21 cellular contexts compared by ENCODE assay signal in the genomic region with DNA sequence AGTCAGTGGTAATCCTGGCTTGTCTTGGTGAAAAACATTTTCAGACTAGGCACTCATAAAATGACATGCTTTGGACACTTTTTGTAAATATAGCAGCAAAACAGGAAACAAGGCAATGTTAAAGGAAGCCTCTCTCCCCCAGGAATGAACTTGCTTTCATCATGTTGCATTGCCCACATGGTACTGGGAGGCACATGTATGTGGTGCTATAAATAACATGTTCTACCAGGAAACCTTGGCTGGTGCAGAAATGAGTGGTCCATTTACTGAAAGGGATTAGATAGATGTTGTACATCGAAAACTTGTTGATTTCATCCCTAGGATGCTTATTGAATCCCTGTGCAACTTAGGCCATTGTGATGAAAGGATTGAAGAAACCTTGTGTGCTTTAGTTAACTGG.
A peak's percentile ranks its signal among the peaks of the same experiment; 100 is the strongest.
DNase-seq lines count a peak whose midpoint lies in the region; ATAC-seq, FAIRE-seq and TF ChIP-seq lines count a peak whose summit lies in the region.
"Had no signal": no experiment of that assay in that cellular context is flagged by ENCODE, and none has a peak within 500 bp of the region (broad histone marks: within the 10 kb centered on the region; RNA-seq: fewer than 3 reads in every experiment).

No MANE protein-coding gene starts in this region.

- DNase-seq in KBM-7 (peak; percentile 48), NB4 (ENCODE audit: low read depth) (peak; percentile 41), gastrocnemius medialis (no peak), small intestine (no peak), SIG-M5 (lab: John Stamatoyannopoulos, UW) (no peak), erythroblast (lab: John Stamatoyannopoulos, UW) (no peak)
- no peak for DNase-seq in central memory CD4-positive, alpha-beta T cell
- DNase-seq: 8988T; C1 segment of cervical spinal cord; CD4-positive, CD25-positive, alpha-beta regulatory T cell; CD8-positive, alpha-beta memory T cell; COR-L47; DMS 273 treated with DMSO at 0.1 percent for 48 hours; DMS53; DND-41; EL; GM23248; HCEC 1CT had no signal

- TF ChIP-seq POLR2A in NB4 (IDR thresholded peaks at IDR 0.05; ENCODE audit: extremely low read depth, insufficient read length) (no peak), gastrocnemius medialis (IDR thresholded peaks at IDR 0.05) (no peak), erythroblast (IDR thresholded peaks at IDR 0.05; ENCODE audit: low read length) (no peak)

- intact Hi-C loops in gastrocnemius medialis (cut with DNase I; ENCODE audit: low total_unique reads) = no loop called here

- H3K4me1 ChIP-seq in BLaER1 (peaks cover 36% of the 10 kb centered on the region), gastrocnemius medialis (peaks cover 14 to 25% of the 10 kb centered on the region in 2 donors), small intestine (ENCODE audit: control insufficient read depth in 2 of 2, insufficient read depth in 1 of 2, low read depth in 1 of 2, low read length in 1 of 2) (no peaks in the 10 kb centered on the region)

- H3K9ac ChIP-seq in BLaER1 = peak overlapping the region; percentile 23; the same call in 1 of the 2 replicates
- H3K9ac ChIP-seq: GM23248 had no signal

- 88 to 94% (median 90%) methylated on average over 1 of the region's 1 CpG for WGBS in small intestine, 3 donors

- peak in 1 of 2 donors; percentile 36 for ATAC-seq in gastrocnemius medialis

- H4K20me1 ChIP-seq in BLaER1 = no peaks in the 10 kb centered on the region

- H3K27me3 ChIP-seq in BLaER1 (no peaks in the 10 kb centered on the region), gastrocnemius medialis (no peaks in the 10 kb centered on the region), small intestine (ENCODE audit: control insufficient read depth in 2 of 2, insufficient read depth in 2 of 2, low read length in 2 of 2) (no peaks in the 10 kb centered on the region)

- no peak for TF ChIP-seq CTCF in NB4 (IDR thresholded peaks at IDR 0.05; ENCODE audit: low read depth, low read length)
- TF ChIP-seq CTCF in gastrocnemius medialis (IDR thresholded peaks at IDR 0.05 in 4 of 5, conservative IDR thresholded peaks at IDR 0.05 in 1 of 5) = no peak

- no peak for FAIRE-seq in small intestine (lab: Jason Lieb, UNC)
- FAIRE-seq: H54, HTR-8/SVneo had no signal

- H3K36me3 ChIP-seq in BLaER1 (no peaks in the 10 kb centered on the region), gastrocnemius medialis (no peaks in the 10 kb centered on the region), small intestine (ENCODE audit: control insufficient read depth in 2 of 2, insufficient read depth in 2 of 2, low read length in 2 of 2) (no peaks in the 10 kb centered on the region)

- no peak overlapping the region for H3K4me3 ChIP-seq in BLaER1
- H3K4me3 ChIP-seq in NB4 (ENCODE audit: low read depth, low read length) = no peak overlapping the region
- no peak overlapping the region for H3K4me3 ChIP-seq in gastrocnemius medialis
- H3K4me3 ChIP-seq in small intestine (ENCODE audit: low read depth in 1 of 2, low read length in 2 of 2) = no peak overlapping the region
- H3K4me3 ChIP-seq: GM23248 had no signal

- in situ Hi-C loops in KBM-7 (cut with MboI; ENCODE audit: low pct_unique_long_range_greater_than_20kb, low sequenced_read_pairs) (no loop called here), gastrocnemius medialis (cut with MboI; ENCODE audit: low sequenced_read_pairs in 4 of 4) (no loop called here)

- peak overlapping the region; percentile 75 for H3K4me2 ChIP-seq in BLaER1

- H3K9me3 ChIP-seq in BLaER1 (no peaks in the 10 kb centered on the region), gastrocnemius medialis (no peaks in the 10 kb centered on the region), small intestine (ENCODE audit: control insufficient read depth, low read depth) (no peaks in the 10 kb centered on the region)

- peak overlapping the region; percentile 73 for H3K27ac ChIP-seq in BLaER1
- peak overlapping the region; percentile 34 to 67 (median 50) for H3K27ac ChIP-seq in gastrocnemius medialis
- H3K27ac ChIP-seq in small intestine (ENCODE audit: low read depth in 1 of 2, low read length in 1 of 2) = no peak overlapping the region
- H3K27ac ChIP-seq: GM23248 had no signal

Comparison
In these comparisons a context has a peak if more than half of its experiments do, and no peak if none do; other contexts are left out.
1. H3K27ac ChIP-seq: peak in BLaER1 (single experiment) and gastrocnemius medialis (4 of 4); none in small intestine (0 of 2).
2. DNase-seq: peak in KBM-7 (single experiment) and NB4 (single experiment); none in gastrocnemius medialis (0 of 2), small intestine (single experiment), SIG-M5 (single experiment), erythroblast (0 of 2) and central memory CD4-positive, alpha-beta T cell (single experiment).